11 cellular contexts compared by ENCODE assay signal in genomic region chr2:126661702-126662465, GRCh38. TPM values are rescaled to one million over a fixed set of nuclear protein-coding genes. Genes with fewer than 3 reads are reported as not detected.
DNase-seq lines count a peak whose midpoint lies in the region; ATAC-seq and TF ChIP-seq lines count a peak whose summit lies in the region.
"Had no signal": no experiment of that assay in that cellular context is flagged by ENCODE, and none has a peak within 500 bp of the region (broad histone marks: within the 10 kb centered on the region; RNA-seq: fewer than 3 reads in every experiment).

No MANE protein-coding gene starts in this region.

- H3K27me3 ChIP-seq in heart right ventricle (no peaks in the 10 kb centered on the region), lower lobe of right lung (ENCODE audit: low read depth) (no peaks in the 10 kb centered on the region)

- peaks cover 87% of the 10 kb centered on the region for H3K4me1 Mint-ChIP-seq in activated CD8-positive, alpha-beta T cell treated with anti-CD3 and anti-CD28 coated beads for 36 hours (ENCODE audit: low read depth)
- peaks cover 68% of the 10 kb centered on the region for H3K4me1 Mint-ChIP-seq in type B pancreatic cell (ENCODE audit: unreplicated experiment)

- POLR2A ChIA-PET in activated CD8-positive, alpha-beta T cell treated with anti-CD3 and anti-CD28 coated beads for 36 hours (lab: Charles Lee) = interaction anchor here (0.6 to 1.3 kb wide), 5 partner anchors 9 to 419 kb away, joined by 3 to 5 read pairs (median 3); no protein-coding TSS in a partner anchor

- CTCF ChIA-PET in activated CD8-positive, alpha-beta T cell treated with anti-CD3 and anti-CD28 coated beads for 36 hours (lab: Charles Lee) = no interaction called here

- H3K27ac Mint-ChIP-seq in activated CD8-positive, alpha-beta T cell treated with anti-CD3 and anti-CD28 coated beads for 36 hours = peak overlapping the region; percentile 94
- peak overlapping the region; percentile 39 for H3K27ac Mint-ChIP-seq in type B pancreatic cell

- TF ChIP-seq CTCF in heart right ventricle (IDR thresholded peaks at IDR 0.05) (no peak), lower lobe of right lung (IDR thresholded peaks at IDR 0.05) (no peak), type B pancreatic cell (conservative IDR thresholded peaks at IDR 0.05) (no peak)
- no peak for TF ChIP-seq CTCF in activated CD8-positive, alpha-beta T cell treated with anti-CD3 and anti-CD28 coated beads for 36 hours (IDR thresholded peaks at IDR 0.05)

- peak overlapping the region; percentile 68 for H3K4me3 Mint-ChIP-seq in activated CD8-positive, alpha-beta T cell treated with anti-CD3 and anti-CD28 coated beads for 36 hours
- H3K4me3 Mint-ChIP-seq in type B pancreatic cell = no peak overlapping the region

- H3K36me3 ChIP-seq in heart right ventricle (peaks cover 0 to 13% (median 0%) of the 10 kb centered on the region in 9 donors), lower lobe of right lung (peaks cover 4% of the 10 kb centered on the region)

- ATAC-seq in heart right ventricle (no peak), left cardiac atrium (no peak), lower lobe of right lung (no peak), HG03432 (IDR thresholded peaks at IDR 0.05; ENCODE audit: unreplicated experiment) (no peak)
- no peak for ATAC-seq in activated CD8-positive, alpha-beta T cell treated with anti-CD3 and anti-CD28 coated beads for 36 hours
- no peak for ATAC-seq in activated CD4-positive, CD25-positive, alpha-beta regulatory T cell treated with anti-CD3 and anti-CD28 coated beads, Interleukin-2, amount 50 U/mL, for 24 hours

- H3K4me1 ChIP-seq in heart right ventricle = peaks cover 33 to 98% (median 95%) of the 10 kb centered on the region in 9 donors
- H3K4me1 ChIP-seq in lower lobe of right lung = peaks cover 91% of the 10 kb centered on the region

- H3K9me3 ChIP-seq in heart right ventricle = no peaks in the 10 kb centered on the region
- no peaks in the 10 kb centered on the region for H3K9me3 ChIP-seq in lower lobe of right lung

- H3K4me3 ChIP-seq in heart right ventricle = peak overlapping the region in 1 of 10 donors; percentile 4
- H3K4me3 ChIP-seq in lower lobe of right lung = no peak overlapping the region
- H3K4me3 ChIP-seq: PC-9 had no signal

- no peaks in the 10 kb centered on the region for H3K27me3 Mint-ChIP-seq in activated CD8-positive, alpha-beta T cell treated with anti-CD3 and anti-CD28 coated beads for 36 hours
- peaks cover 6% of the 10 kb centered on the region for H3K27me3 Mint-ChIP-seq in type B pancreatic cell

- H3K27ac ChIP-seq in heart right ventricle (peak overlapping the region in 9 of 10 donors; percentile 19 to 99 (median 97)), lower lobe of right lung (peak overlapping the region; percentile 31)
- H3K27ac ChIP-seq: PC-9 had no signal

- WGBS in heart right ventricle, 2 donors = 46 to 65% methylated on average over 10 of the region's 10 CpGs

- H3K9me3 Mint-ChIP-seq in activated CD8-positive, alpha-beta T cell treated with anti-CD3 and anti-CD28 coated beads for 36 hours = no peaks in the 10 kb centered on the region
- H3K9me3 Mint-ChIP-seq in type B pancreatic cell = no peaks in the 10 kb centered on the region

- intact Hi-C loops in heart right ventricle (cut with DNase I) (loop anchor here in 1 of 10 donors (10.0 kb wide), 1 partner anchor 113 kb away; no protein-coding TSS in a partner anchor), left cardiac atrium (cut with DNase I) (no loop called here), lower lobe of right lung (cut with DNase I) (no loop called here)
- intact Hi-C loops in activated CD8-positive, alpha-beta T cell treated with anti-CD3 and anti-CD28 coated beads for 36 hours (cut with micrococcal nuclease) = loop anchor here (5.0 kb wide), 1 partner anchor 100 kb away; no protein-coding TSS in a partner anchor

- DNase-seq in heart right ventricle = no peak
- DNase-seq in left cardiac atrium = no peak
- no peak for DNase-seq in activated CD8-positive, alpha-beta T cell treated with anti-CD3 and anti-CD28 coated beads for 36 hours
- DNase-seq in lower lobe of right lung = no peak
- DNase-seq in type B pancreatic cell (ENCODE audit: extremely low spot score, unreplicated experiment) = no peak
- DNase-seq in superior temporal gyrus (ENCODE audit: extremely low spot score) = no peak
- DNase-seq: anterior cingulate cortex, NCI-H2029 treated with DMSO at 0.1 percent for 48 hours, PC-9 had no signal

- H3K36me3 Mint-ChIP-seq in activated CD8-positive, alpha-beta T cell treated with anti-CD3 and anti-CD28 coated beads for 36 hours (ENCODE audit: low read depth) = peaks cover 84% of the 10 kb centered on the region
- H3K36me3 Mint-ChIP-seq in type B pancreatic cell = peaks cover 4% of the 10 kb centered on the region

RNA-seq across cellular contexts. Expression of gene GYPC, which starts 5.9 kb away (rescaled TPM):
- 100 to 1,000 TPM in 9 of 10 donors, 10 to 100 TPM in 1; 80.3 to 176 (median 123) TPM for total RNA-seq in heart right ventricle
- polyA plus RNA-seq in heart right ventricle = 100 to 1,000 TPM; 146 to 408 TPM
- 10 to 100 TPM; 77.1 to 86.8 TPM for total RNA-seq in left cardiac atrium
- total RNA-seq in activated CD8-positive, alpha-beta T cell treated with anti-CD3 and anti-CD28 coated beads for 36 hours = 100 to 1,000 TPM; 172 to 173 TPM
- total RNA-seq in lower lobe of right lung = 92.6 TPM
- total RNA-seq in type B pancreatic cell (ENCODE audit: low replicate concordance) = 13.3 and 45.5 TPM in 2 replicates
- total RNA-seq: PC-9 had no signal
